In genomic region chr2:197126630-197127029, GRCh38 we compare ENCODE assay signal across 29 cellular contexts.
"Had no signal": no experiment of that assay in that cellular context is flagged by ENCODE, and none has a peak within 500 bp of the region (broad histone marks: within the 10 kb centered on the region; RNA-seq: fewer than 3 reads in every experiment).

No MANE protein-coding gene starts in this region.

- H3K4me3 Mint-ChIP-seq: activated naive CD4-positive, alpha-beta T cell treated with anti-CD3 and anti-CD28 coated beads, Interleukin-2, amount 50 U/mL, for 24 hours; central memory CD8-positive, alpha-beta T cell; dendritic cell treated with granulocyte-macrophage colony-stimulating factor and Interleukin-4, amounts not matched to agents 40 ng/mL and 50 ng/mL, for 4 days; endodermal cell; nephron progenitor cell; stimulated activated naive CD8-positive, alpha-beta T cell treated with anti-CD3 and anti-CD28 coated beads, Interleukin-15, Interleukin-2, amounts not matched to agents 100 ng/mL and 50 ng/mL, for 24 hours; type B pancreatic cell had no signal

- H3K27me3 ChIP-seq: neutrophil, ovary, uterus had no signal

- H3K4me1 ChIP-seq: uterus had no signal

- H3K36me3 ChIP-seq: ovary, uterus had no signal

- H3K27ac Mint-ChIP-seq: dendritic cell treated with granulocyte-macrophage colony-stimulating factor and Interleukin-4, amounts not matched to agents 40 ng/mL and 50 ng/mL, for 4 days; endodermal cell; nephron progenitor cell; progenitor cell of endocrine pancreas; stimulated activated naive CD8-positive, alpha-beta T cell treated with anti-CD3 and anti-CD28 coated beads, Interleukin-15, Interleukin-2, amounts not matched to agents 100 ng/mL and 50 ng/mL, for 24 hours; type B pancreatic cell had no signal

- H3K9me3 Mint-ChIP-seq: activated naive CD4-positive, alpha-beta T cell treated with anti-CD3 and anti-CD28 coated beads, Interleukin-2, amount 50 U/mL, for 24 hours; central memory CD8-positive, alpha-beta T cell; dendritic cell treated with granulocyte-macrophage colony-stimulating factor and Interleukin-4, amounts not matched to agents 40 ng/mL and 50 ng/mL, for 4 days; nephron progenitor cell; stimulated activated naive CD8-positive, alpha-beta T cell treated with anti-CD3 and anti-CD28 coated beads, Interleukin-15, Interleukin-2, amounts not matched to agents 100 ng/mL and 50 ng/mL, for 24 hours; type B pancreatic cell had no signal

- H3K27ac ChIP-seq: neutrophil, ovary, skin epidermis, uterus had no signal

- H3K9me3 ChIP-seq: neutrophil, ovary, thoracic aorta, uterus had no signal

- H3K27me3 Mint-ChIP-seq: activated naive CD4-positive, alpha-beta T cell treated with anti-CD3 and anti-CD28 coated beads, Interleukin-2, amount 50 U/mL, for 24 hours; central memory CD8-positive, alpha-beta T cell; dendritic cell treated with granulocyte-macrophage colony-stimulating factor and Interleukin-4, amounts not matched to agents 40 ng/mL and 50 ng/mL, for 4 days; progenitor cell of endocrine pancreas; stimulated activated naive CD8-positive, alpha-beta T cell treated with anti-CD3 and anti-CD28 coated beads, Interleukin-15, Interleukin-2, amounts not matched to agents 100 ng/mL and 50 ng/mL, for 24 hours; type B pancreatic cell had no signal

- H3K36me3 Mint-ChIP-seq: type B pancreatic cell had no signal

- ATAC-seq: esophagus mucosa, left colon, sciatic nerve had no signal

- DNase-seq: activated CD4-positive, alpha-beta T cell treated with anti-CD3 and anti-CD28 coated beads for 1 hour; activated CD8-positive, alpha-beta memory T cell treated with anti-CD3 and anti-CD28 coated beads for 24 hours; activated effector memory CD4-positive, alpha-beta T cell treated with Interleukin-2 at 50 U/mL for 16 hours; anterior cingulate cortex; endodermal cell; foreskin fibroblast; head of caudate nucleus; hippocampal formation; kidney; left colon; mesenchymal stem cell; nephron progenitor cell; ovary; stimulated activated CD4-positive, alpha-beta T cell treated with anti-CD3 and anti-CD28 coated beads, Interleukin-12 subunit alpha, Interleukin-12 subunit beta, amount 100 ng/mL, for 4 hours; stimulated activated CD4-positive, alpha-beta T cell treated with anti-CD3 and anti-CD28 coated beads, Interleukin-4, amount 100 ng/mL, for 1 hour; T-helper 2 cell; uterus had no signal

- FAIRE-seq: bronchial epithelial cell had no signal

- H3K4me3 ChIP-seq: ovary, skin epidermis, thoracic aorta, uterus had no signal
